ENCODE assay signal across 10 cellular contexts in the genomic region with DNA sequence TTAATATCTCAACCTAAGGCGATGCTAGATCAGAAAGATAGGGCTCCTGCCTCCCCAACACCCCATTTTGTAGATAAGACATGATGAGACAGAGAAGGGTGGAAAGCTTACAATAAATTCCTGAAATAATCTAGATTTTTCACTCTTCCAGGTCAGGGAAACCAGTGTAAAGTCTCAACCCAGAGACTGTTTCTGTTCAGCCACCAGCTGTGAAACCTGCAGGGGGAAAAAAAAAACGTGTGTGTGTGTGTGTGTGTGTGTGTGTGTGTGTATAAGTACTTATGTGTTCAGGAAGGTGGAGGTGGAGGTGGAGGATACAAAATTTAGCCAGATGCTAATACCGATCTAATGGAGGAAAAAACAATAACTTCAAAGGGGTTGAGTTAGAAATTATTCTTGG. TPM values are rescaled to one million over a fixed set of nuclear protein-coding genes. Genes with fewer than 3 reads are reported as not detected.
DNase-seq lines count a peak whose midpoint lies in the region; ATAC-seq and TF ChIP-seq lines count a peak whose summit lies in the region.
"Had no signal": no experiment of that assay in that cellular context is flagged by ENCODE, and none has a peak within 500 bp of the region (broad histone marks: within the 10 kb centered on the region; RNA-seq: fewer than 3 reads in every experiment).

No MANE protein-coding gene starts in this region.

- H3K4me1 Mint-ChIP-seq in activated T-helper 17 cell treated with anti-CD3 and anti-CD28 coated beads, Interleukin-2, amount 50 U/mL, for 72 hours = peaks cover 1% of the 10 kb centered on the region
- peaks cover 11% of the 10 kb centered on the region for H3K4me1 Mint-ChIP-seq in memory B cell

- no peaks in the 10 kb centered on the region for H3K9me3 ChIP-seq in right atrium auricular region
- no peaks in the 10 kb centered on the region for H3K9me3 ChIP-seq in upper lobe of right lung

- H3K27me3 ChIP-seq in right atrium auricular region = no peaks in the 10 kb centered on the region
- H3K27me3 ChIP-seq in upper lobe of right lung = no peaks in the 10 kb centered on the region

- peaks cover 10% of the 10 kb centered on the region for H3K36me3 Mint-ChIP-seq in activated T-helper 17 cell treated with anti-CD3 and anti-CD28 coated beads, Interleukin-2, amount 50 U/mL, for 72 hours (ENCODE audit: low read depth)
- peaks cover 3% of the 10 kb centered on the region for H3K36me3 Mint-ChIP-seq in memory B cell

- no peaks in the 10 kb centered on the region for H3K9me3 Mint-ChIP-seq in activated T-helper 17 cell treated with anti-CD3 and anti-CD28 coated beads, Interleukin-2, amount 50 U/mL, for 72 hours
- no peaks in the 10 kb centered on the region for H3K9me3 Mint-ChIP-seq in memory B cell

- H3K4me1 ChIP-seq in right atrium auricular region = no peaks in the 10 kb centered on the region
- H3K4me1 ChIP-seq in upper lobe of right lung = no peaks in the 10 kb centered on the region

- no peak for DNase-seq in right atrium auricular region (ENCODE audit: low spot score)
- no peak for DNase-seq in Right ventricle myocardium superior
- DNase-seq in memory B cell (ENCODE audit: low spot score in 2 of 2) = no peak
- no peak for DNase-seq in upper lobe of right lung
- no peak for DNase-seq in SIG-M5 (lab: John Stamatoyannopoulos, UW)
- DNase-seq in mesenteric fat pad (ENCODE audit: low spot score) = no peak
- DNase-seq in NCI-H510A (lab: John Stamatoyannopoulos, UW) = no peak

- H3K36me3 ChIP-seq in right atrium auricular region (no peaks in the 10 kb centered on the region), upper lobe of right lung (no peaks in the 10 kb centered on the region)

- H3K27ac ChIP-seq in right atrium auricular region (peak overlapping the region; percentile 63 to 76), upper lobe of right lung (peak overlapping the region; percentile 73)

- H3K27ac Mint-ChIP-seq in activated T-helper 17 cell treated with anti-CD3 and anti-CD28 coated beads, Interleukin-2, amount 50 U/mL, for 72 hours = peak overlapping the region; percentile 92
- H3K27ac Mint-ChIP-seq in memory B cell = peak overlapping the region; percentile 97

- H3K27me3 Mint-ChIP-seq in activated T-helper 17 cell treated with anti-CD3 and anti-CD28 coated beads, Interleukin-2, amount 50 U/mL, for 72 hours = no peaks in the 10 kb centered on the region
- H3K27me3 Mint-ChIP-seq in memory B cell = no peaks in the 10 kb centered on the region

- H3K4me3 ChIP-seq in right atrium auricular region (no peak overlapping the region), upper lobe of right lung (peak overlapping the region; percentile 44)

- intact Hi-C loops in Right ventricle myocardium superior (cut with DNase I) (no loop called here), upper lobe of right lung (cut with DNase I) (no loop called here)

- TF ChIP-seq CTCF in right atrium auricular region (IDR thresholded peaks at IDR 0.05) (no peak), upper lobe of right lung (IDR thresholded peaks at IDR 0.05) (no peak)

- peak overlapping the region; percentile 90 for H3K4me3 Mint-ChIP-seq in activated T-helper 17 cell treated with anti-CD3 and anti-CD28 coated beads, Interleukin-2, amount 50 U/mL, for 72 hours
- H3K4me3 Mint-ChIP-seq in memory B cell = peak overlapping the region; percentile 92

- ATAC-seq in Right ventricle myocardium superior (ENCODE audit: poor library complexity) = no peak
- ATAC-seq in activated T-helper 17 cell treated with anti-CD3 and anti-CD28 coated beads, Interleukin-2, amount 50 U/mL, for 72 hours (replicated peaks) = no peak
- ATAC-seq in memory B cell (ENCODE audit: low read depth) = no peak
- ATAC-seq in upper lobe of right lung = no peak

RNA-seq across cellular contexts. Expression of a gene that starts 0.8 kb away (rescaled TPM):
- total RNA-seq in right atrium auricular region (10 to 100 TPM; 42.7 to 82.1 TPM), Right ventricle myocardium superior (70.9 TPM), upper lobe of right lung (44.4 TPM), mesenteric fat pad (46.2 TPM)
- 10 to 100 TPM; 74.9 to 97.8 TPM for total RNA-seq in activated T-helper 17 cell treated with anti-CD3 and anti-CD28 coated beads, Interleukin-2, amount 50 U/mL, for 72 hours
- total RNA-seq: G401, HT-29 had no signal
